11 cellular contexts compared by ENCODE assay signal in the genomic region with DNA sequence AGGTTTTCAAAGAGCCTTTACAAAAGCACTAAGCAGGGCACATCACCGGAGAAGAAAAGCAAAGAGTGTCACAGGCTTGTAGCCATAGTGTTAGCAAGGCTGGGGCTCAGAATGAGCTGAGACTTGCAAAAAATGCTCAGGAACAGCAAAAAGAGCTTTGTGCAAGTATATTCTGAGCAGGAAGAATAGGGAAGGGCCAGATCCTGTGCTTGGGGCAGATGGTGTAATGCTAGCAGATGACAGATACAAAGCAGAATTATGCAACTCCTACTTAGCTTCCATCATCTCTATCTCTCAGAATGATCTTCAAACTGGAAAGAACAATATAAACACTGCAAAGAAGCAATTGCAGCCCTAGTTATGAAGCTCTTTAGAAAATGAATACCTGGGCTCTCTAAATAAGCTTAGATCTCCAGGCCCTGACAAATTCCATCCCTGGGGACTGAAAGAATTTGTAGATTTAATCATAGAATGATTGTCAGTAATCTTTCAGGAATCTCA. TPM values are rescaled to one million over a fixed set of nuclear protein-coding genes. Genes with fewer than 3 reads are reported as not detected.
DNase-seq lines count a peak whose midpoint lies in the region; ATAC-seq, FAIRE-seq and TF ChIP-seq lines count a peak whose summit lies in the region.
"Had no signal": no experiment of that assay in that cellular context is flagged by ENCODE, and none has a peak within 500 bp of the region (broad histone marks: within the 10 kb centered on the region; RNA-seq: fewer than 3 reads in every experiment).

No MANE protein-coding gene starts in this region.

- no peak overlapping the region for H3K27ac ChIP-seq in RWPE2 (ENCODE audit: poor library complexity, severe bottlenecking)
- peak overlapping the region; percentile 75 for H3K27ac ChIP-seq in neutrophil

- FAIRE-seq in GM12892 (lab: Jason Lieb, UNC) (peak; percentile 5), endometrium (lab: Jason Lieb, UNC) (peak; percentile 59)
- FAIRE-seq: GM19239 had no signal

- no peaks in the 10 kb centered on the region for H3K27me3 ChIP-seq in RWPE2 (ENCODE audit: insufficient read depth, poor library complexity, severe bottlenecking)
- no peaks in the 10 kb centered on the region for H3K27me3 ChIP-seq in neutrophil

- no peaks in the 10 kb centered on the region for H3K9me3 ChIP-seq in RWPE2 (ENCODE audit: severe bottlenecking)
- H3K9me3 ChIP-seq in neutrophil = no peaks in the 10 kb centered on the region
- H3K9me3 ChIP-seq: esophagus squamous epithelium had no signal

- peak; percentile 35; the same call in 1 of the 3 replicates for ATAC-seq in RWPE2 (ENCODE audit: low read depth)
- no peak for ATAC-seq in HG03342 (IDR thresholded peaks at IDR 0.05; ENCODE audit: unreplicated experiment)
- ATAC-seq in HG03097 (IDR thresholded peaks at IDR 0.05; ENCODE audit: low FRiP score, unreplicated experiment) = no peak

- H3K4me3 ChIP-seq in RWPE2 (ENCODE audit: severe bottlenecking) = no peak overlapping the region
- peak overlapping the region in 1 of 2 experiments; percentile 0 for H3K4me3 ChIP-seq in neutrophil (ENCODE audit: low read depth in 1 of 2, low read length in 1 of 2)
- H3K4me3 ChIP-seq: esophagus squamous epithelium had no signal

- DNase-seq in GM12892 (ENCODE audit: insufficient read length) (no peak), RWPE2 (ENCODE audit: low spot score) (no peak), GDM1 (lab: John Stamatoyannopoulos, UW) (no peak), NCI-H2029 (lab: John Stamatoyannopoulos, UW) (no peak)
- DNase-seq: esophagus squamous epithelium, NCI-H1092 treated with DMSO at 0.1 percent for 48 hours had no signal

- no peak for TF ChIP-seq POLR2A in GM12892 (IDR thresholded peaks at IDR 0.05; ENCODE audit: low read depth, low read length)

- H3K4me1 ChIP-seq in RWPE2 (ENCODE audit: insufficient read depth, poor library complexity, severe bottlenecking) (peaks cover 10% of the 10 kb centered on the region), neutrophil (ENCODE audit: control insufficient read depth in 1 of 2, insufficient read depth in 1 of 2, low read depth in 1 of 2, low read length in 1 of 2) (peaks cover 31 to 41% of the 10 kb centered on the region in 2 experiments)

- no peak for TF ChIP-seq CTCF in RWPE2 (IDR thresholded peaks at IDR 0.05; ENCODE audit: poor library complexity, severe bottlenecking)
- TF ChIP-seq CTCF in neutrophil (IDR thresholded peaks at IDR 0.05) = no peak

- H3K36me3 ChIP-seq in RWPE2 (ENCODE audit: low read depth) (no peaks in the 10 kb centered on the region), neutrophil (no peaks in the 10 kb centered on the region)
- H3K36me3 ChIP-seq: esophagus squamous epithelium had no signal

RNA-seq across cellular contexts. Expression of a gene that starts 23.7 kb away (rescaled TPM):
- 6.5 TPM for polyA plus RNA-seq in GM12892 (2012; ENCODE audit: missing spikeins)
